1 cellular context compared by ENCODE assay signal in the genomic region with DNA sequence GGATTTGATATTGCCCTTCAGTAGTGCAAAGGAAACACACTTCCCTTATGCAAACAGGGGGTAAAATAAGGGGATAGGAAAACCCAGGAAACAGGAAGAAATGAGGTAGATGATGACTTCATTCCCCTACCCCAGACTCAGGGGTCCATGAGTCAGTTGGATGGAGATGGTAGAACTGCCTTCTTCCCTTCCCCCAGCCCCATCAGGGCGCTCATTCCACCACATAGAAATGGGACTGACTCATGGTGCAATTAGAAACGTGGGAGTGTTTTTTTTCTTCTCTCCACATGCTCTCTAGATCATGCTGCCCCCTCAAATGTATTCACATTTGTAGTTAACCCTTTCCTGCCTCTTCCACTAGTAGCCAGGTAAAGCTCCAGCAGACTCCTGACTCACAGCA.
TF ChIP-seq lines count a peak whose summit lies in the region.

No MANE protein-coding gene starts in this region.

TF ChIP-seq in GM23338, 12 proteins besides CTCF, POLR2A, EP300 and RAD21 (continued from another document):
- TF ChIP-seq ZNF462 (CRISPR knock-in tag; IDR thresholded peaks at IDR 0.05): no peak
- no peak for TF ChIP-seq EZH2phosphoT487 (IDR thresholded peaks at IDR 0.05; ENCODE audit: unreplicated experiment)
- TF ChIP-seq JUNB (IDR thresholded peaks at IDR 0.05; ENCODE audit: unreplicated experiment): no peak
- no peak for TF ChIP-seq POLR2AphosphoS5 (IDR thresholded peaks at IDR 0.05; ENCODE audit: low read depth)
- TF ChIP-seq EZH2 (IDR thresholded peaks at IDR 0.05; ENCODE audit: low read depth, unreplicated experiment): no peak
- TF ChIP-seq ZNF331 (CRISPR knock-in tag; IDR thresholded peaks at IDR 0.05; ENCODE audit: low read depth): no peak
- no peak for TF ChIP-seq NANOG (IDR thresholded peaks at IDR 0.05; ENCODE audit: borderline replicate concordance)
- TF ChIP-seq, protein P1, sequence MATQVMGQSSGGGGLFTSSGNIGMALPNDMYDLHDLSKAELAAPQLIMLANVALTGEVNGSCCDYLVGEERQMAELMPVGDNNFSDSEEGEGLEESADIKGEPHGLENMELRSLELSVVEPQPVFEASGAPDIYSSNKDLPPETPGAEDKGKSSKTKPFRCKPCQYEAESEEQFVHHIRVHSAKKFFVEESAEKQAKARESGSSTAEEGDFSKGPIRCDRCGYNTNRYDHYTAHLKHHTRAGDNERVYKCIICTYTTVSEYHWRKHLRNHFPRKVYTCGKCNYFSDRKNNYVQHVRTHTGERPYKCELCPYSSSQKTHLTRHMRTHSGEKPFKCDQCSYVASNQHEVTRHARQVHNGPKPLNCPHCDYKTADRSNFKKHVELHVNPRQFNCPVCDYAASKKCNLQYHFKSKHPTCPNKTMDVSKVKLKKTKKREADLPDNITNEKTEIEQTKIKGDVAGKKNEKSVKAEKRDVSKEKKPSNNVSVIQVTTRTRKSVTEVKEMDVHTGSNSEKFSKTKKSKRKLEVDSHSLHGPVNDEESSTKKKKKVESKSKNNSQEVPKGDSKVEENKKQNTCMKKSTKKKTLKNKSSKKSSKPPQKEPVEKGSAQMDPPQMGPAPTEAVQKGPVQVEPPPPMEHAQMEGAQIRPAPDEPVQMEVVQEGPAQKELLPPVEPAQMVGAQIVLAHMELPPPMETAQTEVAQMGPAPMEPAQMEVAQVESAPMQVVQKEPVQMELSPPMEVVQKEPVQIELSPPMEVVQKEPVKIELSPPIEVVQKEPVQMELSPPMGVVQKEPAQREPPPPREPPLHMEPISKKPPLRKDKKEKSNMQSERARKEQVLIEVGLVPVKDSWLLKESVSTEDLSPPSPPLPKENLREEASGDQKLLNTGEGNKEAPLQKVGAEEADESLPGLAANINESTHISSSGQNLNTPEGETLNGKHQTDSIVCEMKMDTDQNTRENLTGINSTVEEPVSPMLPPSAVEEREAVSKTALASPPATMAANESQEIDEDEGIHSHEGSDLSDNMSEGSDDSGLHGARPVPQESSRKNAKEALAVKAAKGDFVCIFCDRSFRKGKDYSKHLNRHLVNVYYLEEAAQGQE (IDR thresholded peaks at IDR 0.05; ENCODE audit: unreplicated experiment): no peak
